11 cellular contexts compared by ENCODE assay signal in the genomic region with DNA sequence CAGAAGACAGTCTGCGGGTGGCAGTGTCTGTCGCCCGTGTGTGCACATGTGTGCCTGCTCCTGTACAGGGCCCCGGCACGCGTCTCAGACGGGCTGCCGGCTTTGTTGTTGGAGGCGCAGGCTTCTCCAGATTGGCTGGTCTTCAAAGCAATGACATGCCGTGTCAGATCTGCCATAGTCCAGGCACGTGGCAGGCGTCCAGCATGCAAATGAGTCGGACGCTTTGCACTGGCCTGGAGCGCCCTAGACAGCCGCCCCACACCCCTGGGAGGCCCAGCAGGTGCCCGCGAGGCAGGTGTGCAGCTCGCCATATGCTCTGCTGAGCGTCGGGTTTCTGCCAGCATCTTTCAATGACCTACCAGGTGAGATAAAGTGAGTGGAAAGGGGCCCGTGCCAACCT.
DNase-seq lines count a peak whose midpoint lies in the region; ATAC-seq, FAIRE-seq and TF ChIP-seq lines count a peak whose summit lies in the region.
"Had no signal": no experiment of that assay in that cellular context is flagged by ENCODE, and none has a peak within 500 bp of the region (broad histone marks: within the 10 kb centered on the region; RNA-seq: fewer than 3 reads in every experiment).

No MANE protein-coding gene starts in this region.

- POLR2A ChIA-PET in HepG2 (lab: Yijun Ruan, JAX) = no interaction called here

- no peak overlapping the region for H3K27ac Mint-ChIP-seq in nephron progenitor cell

- TF ChIP-seq CTCF in liver (IDR thresholded peaks at IDR 0.05; ENCODE audit: low read depth, low read length, missing input control) = no peak
- TF ChIP-seq CTCF in HepG2 (CRISPR knock-in tag; IDR thresholded peaks at IDR 0.05) = no peak
- no peak for TF ChIP-seq CTCF in nephron progenitor cell (IDR thresholded peaks at IDR 0.05)

- H3K4me3 ChIP-seq in liver (ENCODE audit: low read depth in 1 of 3, low read length in 3 of 3) = no peak overlapping the region
- no peak overlapping the region for H3K4me3 ChIP-seq in HepG2 (replicated peaks in 1 of 3; ENCODE audit: insufficient read depth in 1 of 3, low read depth in 2 of 3, low read length in 3 of 3)
- H3K4me3 ChIP-seq in iPS-20b (ENCODE audit: low read length) = no peak overlapping the region
- H3K4me3 ChIP-seq: SJSA1 had no signal

- CTCF ChIA-PET in HepG2 (lab: Yijun Ruan, JAX; ENCODE audit: low intra/inter-chr PET ratio, low total read pairs) = no interaction called here

- no peaks in the 10 kb centered on the region for H3K79me2 ChIP-seq in HepG2 (ENCODE audit: insufficient read depth, low read length)

- no peak for TF ChIP-seq POLR2A in HepG2 (IDR thresholded peaks at IDR 0.05; ENCODE audit: insufficient read depth in 1 of 2, low read depth in 2 of 2, low read length in 2 of 2)

- H3K4me1 ChIP-seq in liver (ENCODE audit: control insufficient read depth in 4 of 4, insufficient read depth in 4 of 4, low read length in 3 of 4) = peaks cover 9 to 22% (median 14%) of the 10 kb centered on the region in 4 donors
- H3K4me1 ChIP-seq in HepG2 (ENCODE audit: insufficient read depth, low read length) = no peaks in the 10 kb centered on the region
- peaks cover 46% of the 10 kb centered on the region for H3K4me1 ChIP-seq in iPS-20b (ENCODE audit: insufficient read depth, low read length)
- H3K4me1 ChIP-seq: SJSA1 had no signal

- TF ChIP-seq EP300 in HepG2 (IDR thresholded peaks at IDR 0.05; ENCODE audit: low read depth in 2 of 2, low read length in 2 of 2) (no peak), HepG2 (CRISPR knock-in tag; IDR thresholded peaks at IDR 0.05; ENCODE audit: borderline replicate concordance) (no peak)

- FAIRE-seq in HepG2 (lab: Jason Lieb, UNC) = no peak

- no peak overlapping the region for H3K4me2 ChIP-seq in HepG2 (ENCODE audit: low read depth, low read length)

- DNase-seq in HepG2 (ENCODE audit: low spot score) = no peak
- peak; percentile 96 for DNase-seq in SHP77 (lab: John Stamatoyannopoulos, UW)
- no peak for DNase-seq in nephron progenitor cell
- DNase-seq in COLO829 (ENCODE audit: low spot score) = no peak
- DNase-seq: activated CD8-positive, alpha-beta memory T cell treated with anti-CD3 and anti-CD28 coated beads for 24 hours; H7 had no signal

- intact Hi-C loops in HepG2 (cut with micrococcal nuclease; ENCODE audit: unreplicated experiment) = no loop called here

- no peak for ATAC-seq in HepG2
- no peak for ATAC-seq in GM21825 (IDR thresholded peaks at IDR 0.05; ENCODE audit: unreplicated experiment)
- ATAC-seq in HG03135 (IDR thresholded peaks at IDR 0.05; ENCODE audit: unreplicated experiment) = no peak

- H3K27me3 ChIP-seq in liver (ENCODE audit: control insufficient read depth in 4 of 4, insufficient read depth in 4 of 4, low read length in 3 of 4) (no peaks in the 10 kb centered on the region), HepG2 (ENCODE audit: control insufficient read depth in 1 of 2, insufficient read depth in 2 of 2, low read length in 2 of 2) (peaks cover 2 to 27% of the 10 kb centered on the region in 2 experiments; a peak in 3 of 5 replicates), iPS-20b (ENCODE audit: insufficient read depth, low read length) (peaks cover 46% of the 10 kb centered on the region)
- H3K27me3 ChIP-seq: SJSA1 had no signal

- H3K9ac ChIP-seq in liver (ENCODE audit: low read depth in 1 of 2, low read length in 2 of 2) (no peak overlapping the region), HepG2 (ENCODE audit: insufficient read depth, low read depth, low read length) (no peak overlapping the region), iPS-20b (ENCODE audit: low read depth, low read length) (0 out of 2 replicates have a peak overlapping the region, but pooled peaks have one; percentile 72)

- in situ Hi-C loops in HepG2 (cut with HindIII; ENCODE audit: extremely low pct_ligation_motif_present, low pct_unique_long_range_greater_than_20kb) = no loop called here

- H3K27ac ChIP-seq in liver (ENCODE audit: low read depth in 1 of 2, low read length in 2 of 2) (peak overlapping the region in 1 of 2 donors; percentile 44), HepG2 (ENCODE audit: extremely low read length, insufficient read depth, low read length) (no peak overlapping the region), iPS-20b (ENCODE audit: low read length) (no peak overlapping the region)
- H3K27ac ChIP-seq: SJSA1 had no signal

- TF ChIP-seq RAD21 in liver (IDR thresholded peaks at IDR 0.05) = peak; percentile 19 to 63
- TF ChIP-seq RAD21 in HepG2 (CRISPR knock-in tag; IDR thresholded peaks at IDR 0.05) = no peak

- H2AFZ ChIP-seq in HepG2 (ENCODE audit: low read length) = no peak overlapping the region

- BruUV-seq in HepG2 (replicated peaks; lab: Mats Ljungman, UMichigan) = no TSS peak

- H3K9me3 ChIP-seq in liver (ENCODE audit: control insufficient read depth in 4 of 4, low read length in 3 of 4) (no peaks in the 10 kb centered on the region), HepG2 (ENCODE audit: low read length) (no peaks in the 10 kb centered on the region), iPS-20b (ENCODE audit: insufficient read depth, low read depth, low read length) (0 out of 2 replicates have a peak, but pooled peaks cover 3% of the 10 kb centered on the region)
- H3K9me3 ChIP-seq: SJSA1 had no signal

- no peaks in the 10 kb centered on the region for H4K20me1 ChIP-seq in HepG2 (ENCODE audit: insufficient read depth, low read length)

- H3K4me3 Mint-ChIP-seq in nephron progenitor cell = no peak overlapping the region

- peaks cover 15% of the 10 kb centered on the region for H3K9me3 Mint-ChIP-seq in nephron progenitor cell

- H3K27me3 Mint-ChIP-seq in nephron progenitor cell (ENCODE audit: low read depth, poor library complexity) = peaks cover 9% of the 10 kb centered on the region

- H3K36me3 ChIP-seq in liver (ENCODE audit: control insufficient read depth in 4 of 4, insufficient read depth in 3 of 4, low read depth in 1 of 4, low read length in 3 of 4) (no peaks in the 10 kb centered on the region), HepG2 (replicated peaks in 1 of 2; ENCODE audit: control insufficient read depth in 1 of 2, insufficient read depth in 2 of 2, low read length in 2 of 2) (no peaks in the 10 kb centered on the region), iPS-20b (ENCODE audit: insufficient read depth, low read depth, low read length) (no peaks in the 10 kb centered on the region)
- H3K36me3 ChIP-seq: SJSA1 had no signal

- H3K4me1 Mint-ChIP-seq in nephron progenitor cell = peaks cover 67% of the 10 kb centered on the region

- H3K36me3 Mint-ChIP-seq in nephron progenitor cell (ENCODE audit: low read depth) = peaks cover 2% of the 10 kb centered on the region

- 28% methylated on average over 22 of the region's 22 CpGs for WGBS in liver
- 35% methylated on average over 7 of the region's 22 CpGs for WGBS in HepG2 (ENCODE audit: low lambda C conversion rate)

TF ChIP-seq in liver, 16 proteins besides CTCF, POLR2A, EP300 and RAD21 (continues in another document):
- TF ChIP-seq ATF3 (IDR thresholded peaks at IDR 0.05) (no peak), SP1 (IDR thresholded peaks at IDR 0.05) (peak; percentile 41), JUND (IDR thresholded peaks at IDR 0.05) (peak in 1 of 2 donors; percentile 18)

TF ChIP-seq in HepG2, 621 proteins besides CTCF, POLR2A, EP300 and RAD21:
- TF ChIP-seq ZC3H13 (CRISPR knock-in tag; IDR thresholded peaks at IDR 0.05) (no peak), SATB2 (CRISPR knock-in tag; IDR thresholded peaks at IDR 0.05) (no peak), ZNF773 (CRISPR knock-in tag; IDR thresholded peaks at IDR 0.05; ENCODE audit: borderline replicate concordance) (no peak)

Comparison
In these comparisons a context has a peak if more than half of its experiments do, and no peak if none do; other contexts are left out.
1. DNase-seq: peak in SHP77 (2 of 2); none in HepG2 (single experiment), nephron progenitor cell (single experiment) and COLO829 (single experiment).